24 cellular contexts compared by ENCODE assay signal in genomic region chr17:56359518-56359917, GRCh38.
DNase-seq lines count a peak whose midpoint lies in the region; ATAC-seq, FAIRE-seq and TF ChIP-seq lines count a peak whose summit lies in the region.
"Had no signal": no experiment of that assay in that cellular context is flagged by ENCODE, and none has a peak within 500 bp of the region (broad histone marks: within the 10 kb centered on the region; RNA-seq: fewer than 3 reads in every experiment).

No MANE protein-coding gene starts in this region.

- no peak overlapping the region for H3K4me3 ChIP-seq in GM12878
- H3K4me3 ChIP-seq: SJSA1 had no signal

- FAIRE-seq in GM12878 (lab: Jason Lieb, UNC) (no peak), urothelium cell line (lab: Jason Lieb, UNC) (peak; percentile 40)

- in situ Hi-C loops in GM12878 (cut with MboI), result no loop called here
- in situ Hi-C loops in GM13977 (cut with MboI; ENCODE audit: low pct_unique_long_range_greater_than_20kb, low sequenced_read_pairs, unreplicated experiment), result loop anchor here (25.0 kb wide), 1 partner anchor 103 kb away; no protein-coding TSS in a partner anchor

- H4K20me1 ChIP-seq in GM12878 (ENCODE audit: control insufficient read depth, insufficient read depth), result no peaks in the 10 kb centered on the region

- DNase-seq in NCI-H2171 treated with DMSO at 0.1 percent for 48 hours (lab: John Stamatoyannopoulos, UW) (peak; percentile 30), NCI-H2171 (lab: John Stamatoyannopoulos, UW) (no peak), GM12878 (ENCODE audit: low read depth, low spot score) (no peak), foreskin keratinocyte (peak; percentile 3 to 33), urothelium cell line (ENCODE audit: low spot score) (no peak), GDM1 (lab: John Stamatoyannopoulos, UW) (no peak), GM13977 (ENCODE audit: low spot score) (no peak), DMS53 (lab: John Stamatoyannopoulos, UW) (no peak)
- DNase-seq: Caco-2; CD8-positive, alpha-beta T cell; DND-41; KBM-7; MM.1S; NCI-H1048; NCI-H1436; NCI-H187; NCI-H2081 treated with DMSO at 0.1 percent for 48 hours; NCI-H446 treated with DMSO at 0.1 percent for 48 hours; NCI-H526 treated with DMSO at 0.1 percent for 48 hours; Right ventricle myocardium superior; RPMI8226 had no signal

- H3K4me1 ChIP-seq in GM12878 (ENCODE audit: control insufficient read depth, insufficient read depth, low read length) (no peaks in the 10 kb centered on the region), foreskin keratinocyte (peaks cover 6% of the 10 kb centered on the region)
- H3K4me1 ChIP-seq: Caco-2 had no signal

- no TSS peak for BruUV-seq in GM12878 (replicated peaks; lab: Mats Ljungman, UMichigan)

- H3K9ac ChIP-seq in GM12878 (ENCODE audit: control insufficient read depth, insufficient read depth, low read length), result no peak overlapping the region

- no peak overlapping the region for H3K4me2 ChIP-seq in GM12878 (ENCODE audit: control insufficient read depth, insufficient read depth)

- no peak for TF ChIP-seq POLR2A in GM12878 (IDR thresholded peaks at IDR 0.05; ENCODE audit: low read depth, low read length)

- H3K79me2 ChIP-seq in GM12878 (ENCODE audit: control insufficient read depth, insufficient read depth, low read length), result no peaks in the 10 kb centered on the region

- SMC1A ChIA-PET in GM12878 (lab: Charles Lee; ENCODE audit: uncharacterized antibody, unreplicated experiment), result no interaction called here

- ATAC-seq in GM12878 (peak; percentile 48), foreskin keratinocyte (peak; percentile 6)
- ATAC-seq: CD8-positive, alpha-beta T cell had no signal

- CTCF ChIA-PET in GM12878 (lab: Yijun Ruan, JAX), result no interaction called here

- H3K27me3 ChIP-seq in GM12878 (replicated peaks in 1 of 2; ENCODE audit: control insufficient read depth in 2 of 2, insufficient read depth in 2 of 2, low read length in 1 of 2), result no peaks in the 10 kb centered on the region
- no peaks in the 10 kb centered on the region for H3K27me3 ChIP-seq in foreskin keratinocyte
- H3K27me3 ChIP-seq: SJSA1 had no signal

- TF ChIP-seq RAD21 in GM12878 (IDR thresholded peaks at IDR 0.05; ENCODE audit: insufficient read depth, low read depth, low read length), result no peak

- no peak for TF ChIP-seq CTCF in GM12878 (IDR thresholded peaks at IDR 0.05 in 2 of 3, conservative IDR thresholded peaks at IDR 0.05 in 1 of 3; ENCODE audit: control insufficient read depth in 2 of 3, extremely low read depth in 1 of 3, insufficient read depth in 1 of 3, low read depth in 3 of 3, low read length in 3 of 3)
- no peak for TF ChIP-seq CTCF in foreskin keratinocyte (conservative IDR thresholded peaks at IDR 0.05)
- no peak for TF ChIP-seq CTCF in GM13977 (IDR thresholded peaks at IDR 0.05; ENCODE audit: extremely low read depth, insufficient read depth, missing control alignments)

- H2AFZ ChIP-seq in GM12878 (ENCODE audit: control insufficient read depth, low read depth, low read length), result no peak overlapping the region

- H3K27ac ChIP-seq in GM12878 (ENCODE audit: control insufficient read depth, insufficient read depth) (no peak overlapping the region), foreskin keratinocyte (no peak overlapping the region)
- H3K27ac ChIP-seq: 22Rv1, C4-2B, SJSA1 had no signal

- TF ChIP-seq EP300 in GM12878 (IDR thresholded peaks at IDR 0.05; ENCODE audit: borderline replicate concordance in 1 of 2, control insufficient read depth in 1 of 2, low read depth in 2 of 2, low read length in 2 of 2), result no peak

- 0% methylated on average over 2 of the region's 2 CpGs for WGBS in GM12878 (ENCODE audit: insufficient coverage, insufficient replicate concordance, low lambda C conversion rate, missing lambda C conversion rate)

- H3K9me3 ChIP-seq in GM12878 (replicated peaks; ENCODE audit: control insufficient read depth, insufficient read depth, low read length), result no peaks in the 10 kb centered on the region
- H3K9me3 ChIP-seq: Caco-2, SJSA1 had no signal

- no peaks in the 10 kb centered on the region for H3K36me3 ChIP-seq in GM12878 (ENCODE audit: control insufficient read depth in 2 of 2, insufficient read depth in 2 of 2, low read length in 1 of 2)
- H3K36me3 ChIP-seq: SJSA1 had no signal

- intact Hi-C loops in GM12878 (cut with micrococcal nuclease; ENCODE audit: unreplicated experiment), result no loop called here

- RAD21 ChIA-PET in GM12878 (lab: Charles Lee; ENCODE audit: unreplicated experiment), result no interaction called here

- POLR2A ChIA-PET in GM12878 (lab: Charles Lee), result no interaction called here

TF ChIP-seq in GM12878, 131 proteins besides CTCF, POLR2A, EP300 and RAD21:
- TF ChIP-seq RAD51 (IDR thresholded peaks at IDR 0.05), result no peak
- no peak for TF ChIP-seq CBX3 (IDR thresholded peaks at IDR 0.05; ENCODE audit: borderline replicate concordance, low read depth)
- no peak for TF ChIP-seq WRNIP1 (IDR thresholded peaks at IDR 0.05; ENCODE audit: borderline replicate concordance, low read depth, low read length)
- no peak for TF ChIP-seq PKNOX1 (IDR thresholded peaks at IDR 0.05)
- TF ChIP-seq KDM1A (IDR thresholded peaks at IDR 0.05; ENCODE audit: borderline replicate concordance), result no peak

Comparison
In these comparisons a context has a peak if more than half of its experiments do, and no peak if none do; other contexts are left out.
1. DNase-seq: peak in NCI-H2171 treated with DMSO at 0.1 percent for 48 hours (single experiment) and foreskin keratinocyte (2 of 2); none in NCI-H2171 (single experiment), GM12878 (single experiment), urothelium cell line (single experiment), GDM1 (single experiment), GM13977 (single experiment) and DMS53 (single experiment).